9 cellular contexts compared by ENCODE assay signal in genomic region chr6:123803456-123803861, GRCh38. TPM values are rescaled to one million over a fixed set of nuclear protein-coding genes. Genes with fewer than 3 reads are reported as not detected.
DNase-seq lines count a peak whose midpoint lies in the region; ATAC-seq, FAIRE-seq and TF ChIP-seq lines count a peak whose summit lies in the region.
"Had no signal": no experiment of that assay in that cellular context is flagged by ENCODE, and none has a peak within 500 bp of the region (broad histone marks: within the 10 kb centered on the region; RNA-seq: fewer than 3 reads in every experiment).

No MANE protein-coding gene starts in this region.

- TF ChIP-seq POLR2A in breast epithelium (IDR thresholded peaks at IDR 0.05) = no peak

- no peak for TF ChIP-seq CTCF in breast epithelium (IDR thresholded peaks at IDR 0.05)

- H3K27me3 ChIP-seq in breast epithelium = peaks cover 0 to 23% of the 10 kb centered on the region in 2 donors

- no peaks in the 10 kb centered on the region for H3K36me3 ChIP-seq in breast epithelium

- FAIRE-seq in urothelium cell line (lab: Jason Lieb, UNC) = no peak
- FAIRE-seq: G401.6 had no signal

- H3K27ac Mint-ChIP-seq in activated T-cell treated with anti-CD3 and anti-CD28 coated beads, Interleukin-2, amount 50 U/mL, for 24 hours = no peak overlapping the region
- no peak overlapping the region for H3K27ac Mint-ChIP-seq in memory B cell

- H3K9me3 Mint-ChIP-seq in activated T-cell treated with anti-CD3 and anti-CD28 coated beads, Interleukin-2, amount 50 U/mL, for 24 hours = no peaks in the 10 kb centered on the region
- H3K9me3 Mint-ChIP-seq in memory B cell = peaks cover 1% of the 10 kb centered on the region

- ATAC-seq in HG03103 (IDR thresholded peaks at IDR 0.05; ENCODE audit: low read depth, unreplicated experiment) = peak; percentile 24
- ATAC-seq in memory B cell (ENCODE audit: low read depth) = peak; percentile 14

- H3K27me3 Mint-ChIP-seq in activated T-cell treated with anti-CD3 and anti-CD28 coated beads, Interleukin-2, amount 50 U/mL, for 24 hours = peaks cover 68% of the 10 kb centered on the region
- H3K27me3 Mint-ChIP-seq in memory B cell = peaks cover 16% of the 10 kb centered on the region

- DNase-seq in activated T-cell treated with anti-CD3 and anti-CD28 coated beads, Interleukin-2, amount 50 U/mL, for 24 hours = no peak
- DNase-seq in activated T-cell treated with anti-CD3 and anti-CD28 coated beads, Interleukin-2, amount 50 U/mL, for 1 hour = no peak
- DNase-seq in breast epithelium (ENCODE audit: low spot score in 2 of 2) (no peak), memory B cell (ENCODE audit: low spot score in 2 of 2) (no peak), SIG-M5 treated with dmso at 0.1 percent for 504 hours (lab: John Stamatoyannopoulos, UW; ENCODE audit: unreplicated experiment) (no peak), ecto neural progenitor cell (ENCODE audit: low spot score) (no peak), urothelium cell line (ENCODE audit: low spot score) (no peak)

- H3K9me3 ChIP-seq in breast epithelium = no peaks in the 10 kb centered on the region

- no peaks in the 10 kb centered on the region for H3K4me1 ChIP-seq in breast epithelium

- H3K4me1 Mint-ChIP-seq in activated T-cell treated with anti-CD3 and anti-CD28 coated beads, Interleukin-2, amount 50 U/mL, for 24 hours (ENCODE audit: low read depth) = peaks cover 9% of the 10 kb centered on the region
- H3K4me1 Mint-ChIP-seq in memory B cell = peaks cover 5% of the 10 kb centered on the region

- peak overlapping the region; percentile 46 to 62 (median 61) for H3K4me3 ChIP-seq in breast epithelium

- no peaks in the 10 kb centered on the region for H3K36me3 Mint-ChIP-seq in activated T-cell treated with anti-CD3 and anti-CD28 coated beads, Interleukin-2, amount 50 U/mL, for 24 hours (ENCODE audit: low read depth)
- no peaks in the 10 kb centered on the region for H3K36me3 Mint-ChIP-seq in memory B cell

- H3K4me3 Mint-ChIP-seq in activated T-cell treated with anti-CD3 and anti-CD28 coated beads, Interleukin-2, amount 50 U/mL, for 24 hours = peak overlapping the region; percentile 62
- H3K4me3 Mint-ChIP-seq in memory B cell = peak overlapping the region; percentile 73

- intact Hi-C loops in breast epithelium (cut with DNase I; ENCODE audit: low total_unique reads) = no loop called here

- H3K27ac ChIP-seq in breast epithelium = no peak overlapping the region

RNA-seq across cellular contexts. Expression of gene NKAIN2, which starts 0.2 kb away (rescaled TPM):
- 1 to 10 TPM in 1 of 3 donors, under 1 TPM in 1, not detected in 1; 0.48 to 1.8 TPM for total RNA-seq in breast epithelium
